9 cellular contexts compared by ENCODE assay signal in genomic region chr6:33000053-33000452, GRCh38. TPM values are rescaled to one million over a fixed set of nuclear protein-coding genes. Genes with fewer than 3 reads are reported as not detected.
DNase-seq lines count a peak whose midpoint lies in the region; ATAC-seq and TF ChIP-seq lines count a peak whose summit lies in the region.
"Had no signal": no experiment of that assay in that cellular context is flagged by ENCODE, and none has a peak within 500 bp of the region (broad histone marks: within the 10 kb centered on the region; RNA-seq: fewer than 3 reads in every experiment).

No MANE protein-coding gene starts in this region.

- peak in 5 of 9 donors; percentile 28 to 51 (median 45) for TF ChIP-seq CTCF in heart right ventricle (IDR thresholded peaks at IDR 0.05)
- TF ChIP-seq CTCF in stomach (IDR thresholded peaks at IDR 0.05) = peak in 3 of 7 experiments; percentile 21 to 64 (median 55)

- no peak overlapping the region for H3K4me3 Mint-ChIP-seq in effector memory CD8-positive, alpha-beta T cell

- H3K4me1 ChIP-seq in heart right ventricle (no peaks in the 10 kb centered on the region), stomach (no peaks in the 10 kb centered on the region)

- H3K27ac ChIP-seq in heart right ventricle (no peak overlapping the region), stomach (no peak overlapping the region)

- H3K27me3 Mint-ChIP-seq in effector memory CD8-positive, alpha-beta T cell = peaks cover 45 to 47% of the 10 kb centered on the region in 2 donors

- H3K4me3 ChIP-seq in heart right ventricle (no peak overlapping the region), stomach (no peak overlapping the region)

- no peak overlapping the region for H3K27ac Mint-ChIP-seq in effector memory CD8-positive, alpha-beta T cell

- no peaks in the 10 kb centered on the region for H3K36me3 Mint-ChIP-seq in effector memory CD8-positive, alpha-beta T cell (ENCODE audit: insufficient read depth)

- DNase-seq in heart right ventricle = no peak
- DNase-seq in Right ventricle myocardium inferior (ENCODE audit: missing footprints) = no peak
- DNase-seq in NCI-H524 treated with DMSO at 0.1 percent for 48 hours (lab: John Stamatoyannopoulos, UW) = peak; percentile 10
- DNase-seq in effector memory CD8-positive, alpha-beta T cell = no peak
- peak; percentile 36 for DNase-seq in stomach
- DNase-seq in stimulated activated CD4-positive, alpha-beta T cell treated with anti-CD3 and anti-CD28 coated beads, Interleukin-4, amount 100 ng/mL, for 1 hour = no peak
- DNase-seq in OCI-M2 (lab: John Stamatoyannopoulos, UW; ENCODE audit: unreplicated experiment) = no peak
- DNase-seq: effector CD4-positive, alpha-beta T cell had no signal

- ATAC-seq in heart right ventricle = no peak
- no peak for ATAC-seq in Right ventricle myocardium inferior
- peak; percentile 31 for ATAC-seq in effector memory CD8-positive, alpha-beta T cell (replicated peaks)
- ATAC-seq in GM18907 (IDR thresholded peaks at IDR 0.05; ENCODE audit: unreplicated experiment) = no peak

- TF ChIP-seq POLR2A in stomach (IDR thresholded peaks at IDR 0.05) = no peak

- H3K36me3 ChIP-seq in heart right ventricle = no peaks in the 10 kb centered on the region
- no peaks in the 10 kb centered on the region for H3K36me3 ChIP-seq in stomach

- no peak for TF ChIP-seq EP300 in stomach (IDR thresholded peaks at IDR 0.05)

- no peaks in the 10 kb centered on the region for H3K9me3 Mint-ChIP-seq in effector memory CD8-positive, alpha-beta T cell

- intact Hi-C loops in heart right ventricle (cut with DNase I) = loop anchor here in 2 of 10 donors (5.0 to 10.0 kb wide), 2 partner anchors 217 to 245 kb away; no protein-coding TSS in a partner anchor
- intact Hi-C loops in Right ventricle myocardium inferior (cut with DNase I) = no loop called here
- intact Hi-C loops in stomach (cut with DNase I; ENCODE audit: low total_unique reads) = loop anchor here (10.0 kb wide), 2 partner anchors 145 to 245 kb away; no protein-coding TSS in a partner anchor

- H3K4me1 Mint-ChIP-seq in effector memory CD8-positive, alpha-beta T cell (ENCODE audit: low read depth in 2 of 2) = peaks cover 3 to 6% of the 10 kb centered on the region in 2 donors

- H3K9me3 ChIP-seq in heart right ventricle (no peaks in the 10 kb centered on the region), stomach (no peaks in the 10 kb centered on the region)

- H3K27me3 ChIP-seq in heart right ventricle (peaks cover 0 to 48% (median 7%) of the 10 kb centered on the region in 7 donors), stomach (peaks cover 0 to 61% (median 0%) of the 10 kb centered on the region in 3 donors)

- 26 to 35% methylated on average over 8 of the region's 8 CpGs for WGBS in heart right ventricle, 2 donors
- WGBS in stomach, 5 donors = 17 to 32% (median 23%) methylated on average over 8 of the region's 8 CpGs

RNA-seq across cellular contexts. Expression of gene HLA-DOA, which starts 9.3 kb away (rescaled TPM):
- total RNA-seq in heart right ventricle (10 to 100 TPM in 1 of 10 donors, 1 to 10 TPM in 8, under 1 TPM in 1; 0.75 to 22.8 (median 2.0) TPM), Right ventricle myocardium inferior (1.5 TPM), stomach (1 to 10 TPM in 2 of 5 donors, under 1 TPM in 2, not detected in 1; 0.45 to 3.9 (median 1.9) TPM)
- polyA plus RNA-seq in heart right ventricle (1 to 10 TPM in 1 of 2 donors, under 1 TPM in 1; 0.65 to 2.1 TPM), stomach (1 to 10 TPM in 1 of 3 donors, under 1 TPM in 2; 0.62 to 2.1 (median 0.92) TPM)

RNA-seq across cellular contexts. Expression of gene BRD2, which starts 31.7 kb away (rescaled TPM):
- 10 to 100 TPM; 64.9 to 97.0 (median 74.9) TPM for total RNA-seq in heart right ventricle
- 10 to 100 TPM; 49.3 to 87.2 TPM for polyA plus RNA-seq in heart right ventricle
- total RNA-seq in Right ventricle myocardium inferior = 64.1 TPM
- 100 to 1,000 TPM; 111 to 538 (median 190) TPM for total RNA-seq in stomach
- polyA plus RNA-seq in stomach = 10 to 100 TPM; 70.7 to 78.7 (median 74.4) TPM

RNA-seq across cellular contexts. Expression of gene HLA-DMA, which starts 47.2 kb away (rescaled TPM):
- total RNA-seq in heart right ventricle = 100 to 1,000 TPM in 1 of 10 donors, 10 to 100 TPM in 8, 1 to 10 TPM in 1; 7.8 to 106 (median 14.5) TPM
- polyA plus RNA-seq in heart right ventricle = 10 to 100 TPM; 11.8 to 47.6 TPM
- 19.7 TPM for total RNA-seq in Right ventricle myocardium inferior
- total RNA-seq in stomach = 100 to 1,000 TPM in 1 of 5 donors, 10 to 100 TPM in 2, 1 to 10 TPM in 1, under 1 TPM in 1; 0.87 to 129 (median 34.4) TPM
- 10 to 100 TPM; 15.1 to 93.2 (median 30.0) TPM for polyA plus RNA-seq in stomach

RNA-seq across cellular contexts. Expression of gene HLA-DMB, which starts 59.2 kb away (rescaled TPM):
- total RNA-seq in heart right ventricle (10 to 100 TPM in 4 of 10 donors, 1 to 10 TPM in 6; 2.7 to 79.8 (median 7.6) TPM), Right ventricle myocardium inferior (8.8 TPM), stomach (10 to 100 TPM in 2 of 5 donors, 1 to 10 TPM in 2, not detected in 1; 7.6 to 27.1 (median 13.4) TPM)
- polyA plus RNA-seq in heart right ventricle (1 to 10 TPM; 5.5 to 7.8 TPM), stomach (10 to 100 TPM in 2 of 3 donors, 1 to 10 TPM in 1; 8.1 to 25.3 (median 11.8) TPM)

Comparison
In these comparisons a context has a peak if more than half of its experiments do, and no peak if none do; other contexts are left out.
1. DNase-seq: peak in NCI-H524 treated with DMSO at 0.1 percent for 48 hours (single experiment) and stomach (single experiment); none in heart right ventricle (0 of 2), Right ventricle myocardium inferior (single experiment), effector memory CD8-positive, alpha-beta T cell (0 of 3), stimulated activated CD4-positive, alpha-beta T cell treated with anti-CD3 and anti-CD28 coated beads, Interleukin-4, amount 100 ng/mL, for 1 hour (single experiment) and OCI-M2 (single experiment).